22 cellular contexts compared by ENCODE assay signal in genomic region chr7:4727914-4728705, GRCh38. TPM values are rescaled to one million over a fixed set of nuclear protein-coding genes. Genes with fewer than 3 reads are reported as not detected.
A peak's percentile ranks its signal among the peaks of the same experiment; 100 is the strongest.
DNase-seq lines count a peak whose midpoint lies in the region; ATAC-seq and TF ChIP-seq lines count a peak whose summit lies in the region.
"Had no signal": no experiment of that assay in that cellular context is flagged by ENCODE, and none has a peak within 500 bp of the region (broad histone marks: within the 10 kb centered on the region; RNA-seq: fewer than 3 reads in every experiment).

No MANE protein-coding gene starts in this region.

- H3K9me3 ChIP-seq in ascending aorta (no peaks in the 10 kb centered on the region), osteoblast (ENCODE audit: low read depth, low read length) (no peaks in the 10 kb centered on the region), tibial artery (no peaks in the 10 kb centered on the region), PC-3 (ENCODE audit: low read length) (no peaks in the 10 kb centered on the region)
- H3K9me3 ChIP-seq: ovary, SK-N-SH had no signal

- no peak overlapping the region for H3K4me3 Mint-ChIP-seq in activated CD4-positive, alpha-beta memory T cell treated with anti-CD3 and anti-CD28 coated beads for 36 hours

- H3K4me1 Mint-ChIP-seq in activated CD4-positive, alpha-beta memory T cell treated with anti-CD3 and anti-CD28 coated beads for 36 hours (ENCODE audit: low read depth) = peaks cover 36% of the 10 kb centered on the region

- H3K4me1 ChIP-seq in ascending aorta = peaks cover 16 to 30% of the 10 kb centered on the region in 2 donors
- H3K4me1 ChIP-seq in osteoblast (ENCODE audit: insufficient read depth, low read length) = peaks cover 9% of the 10 kb centered on the region
- H3K4me1 ChIP-seq in tibial artery = peaks cover 4 to 81% (median 52%) of the 10 kb centered on the region in 4 donors
- peaks cover 9% of the 10 kb centered on the region; the same call in 1 of the 2 replicates for H3K4me1 ChIP-seq in PC-3 (ENCODE audit: insufficient read depth, low read length)

- ATAC-seq in HG03342 (IDR thresholded peaks at IDR 0.05; ENCODE audit: unreplicated experiment) (no peak), PC-3 (no peak)
- ATAC-seq: K562, sciatic nerve had no signal

- H3K4me3 ChIP-seq in ascending aorta = no peak overlapping the region
- no peak overlapping the region for H3K4me3 ChIP-seq in fibroblast of villous mesenchyme (ENCODE audit: low read depth, low read length)
- no peak overlapping the region for H3K4me3 ChIP-seq in osteoblast (ENCODE audit: insufficient read depth, low read length)
- H3K4me3 ChIP-seq in tibial artery = no peak overlapping the region
- H3K4me3 ChIP-seq in PC-3 (ENCODE audit: low read length) = no peak overlapping the region
- H3K4me3 ChIP-seq: K562, lung, ovary had no signal

- DNase-seq in ascending aorta (ENCODE audit: low spot score in 2 of 2) = no peak
- peak; percentile 14 for DNase-seq in fibroblast of villous mesenchyme (ENCODE audit: low read depth)
- peak; percentile 39 for DNase-seq in osteoblast (ENCODE audit: insufficient read length, low spot score, missing footprints)
- DNase-seq in tibial artery = no peak
- no peak for DNase-seq in activated CD4-positive, alpha-beta memory T cell treated with anti-CD3 and anti-CD28 coated beads for 36 hours
- DNase-seq in PC-3 = no peak
- no peak for DNase-seq in NCI-H345 treated with DMSO at 0.1 percent for 48 hours (lab: John Stamatoyannopoulos, UW; ENCODE audit: unreplicated experiment)
- DNase-seq: activated effector memory CD4-positive, alpha-beta T cell treated with anti-CD3 and anti-CD28 coated beads, Interleukin-2, amount 50 U/mL, for 16 hours; CD4-positive, alpha-beta memory T cell; DMS 273 treated with DMSO at 0.1 percent for 48 hours; foreskin fibroblast; H7; NCI-H1436 treated with DMSO at 0.1 percent for 48 hours; NCI-H524 treated with DMSO at 0.1 percent for 48 hours; ovary; SK-N-SH; stimulated activated CD8-positive, alpha-beta memory T cell treated with anti-CD3 and anti-CD28 coated beads, Interleukin-4, amount 100 ng/mL, for 48 hours had no signal

- no TSS peak for BruUV-seq in PC-3 (replicated peaks; lab: Mats Ljungman, UMichigan)

- intact Hi-C loops in ascending aorta (cut with DNase I) = no loop called here
- intact Hi-C loops in tibial artery (cut with DNase I; ENCODE audit: low total_unique reads) = loop anchor here (2.0 kb wide), 1 partner anchor 17 kb away; no protein-coding TSS in a partner anchor
- intact Hi-C loops in activated CD4-positive, alpha-beta memory T cell treated with anti-CD3 and anti-CD28 coated beads for 36 hours (cut with micrococcal nuclease) = no loop called here
- intact Hi-C loops in PC-3 (cut with micrococcal nuclease) = no loop called here

- no peaks in the 10 kb centered on the region for H3K9me2 ChIP-seq in PC-3 (replicated peaks; ENCODE audit: low read length)
- H3K9me2 ChIP-seq: SK-N-SH had no signal

- H3K4me2 ChIP-seq in osteoblast (ENCODE audit: insufficient read depth, low read length) = no peak overlapping the region
- no peak overlapping the region for H3K4me2 ChIP-seq in PC-3 (ENCODE audit: low read length)
- H3K4me2 ChIP-seq: SK-N-SH had no signal

- H3K27me3 ChIP-seq in ascending aorta (no peaks in the 10 kb centered on the region), osteoblast (ENCODE audit: insufficient read depth, low read length) (no peaks in the 10 kb centered on the region), tibial artery (no peaks in the 10 kb centered on the region), PC-3 (ENCODE audit: low read length) (no peaks in the 10 kb centered on the region)
- H3K27me3 ChIP-seq: ovary had no signal

- CTCF ChIA-PET in activated CD4-positive, alpha-beta memory T cell treated with anti-CD3 and anti-CD28 coated beads for 36 hours (lab: Charles Lee) = interaction anchor here (1.3 kb wide), 1 partner anchor 21 kb away, joined by 3 read pairs; no protein-coding TSS in a partner anchor
- CTCF ChIA-PET in PC-3 (lab: Charles Lee) = no interaction called here

- no peak overlapping the region for H3K27ac Mint-ChIP-seq in activated CD4-positive, alpha-beta memory T cell treated with anti-CD3 and anti-CD28 coated beads for 36 hours

- H4K20me1 ChIP-seq in osteoblast (ENCODE audit: insufficient read depth, low read length) (peaks cover 18% of the 10 kb centered on the region), PC-3 (ENCODE audit: low read length) (no peaks in the 10 kb centered on the region)

- H3K79me2 ChIP-seq in osteoblast (ENCODE audit: insufficient read depth, low read length) (peaks cover 61% of the 10 kb centered on the region), PC-3 (ENCODE audit: low read length) (peaks cover 57% of the 10 kb centered on the region)

- no peaks in the 10 kb centered on the region for H3F3A ChIP-seq in PC-3 (ENCODE audit: low read length, unreplicated experiment)

- no peaks in the 10 kb centered on the region for H3K9me3 Mint-ChIP-seq in activated CD4-positive, alpha-beta memory T cell treated with anti-CD3 and anti-CD28 coated beads for 36 hours
- H3K9me3 Mint-ChIP-seq: CD4-positive, alpha-beta memory T cell had no signal

- POLR2A ChIA-PET in activated CD4-positive, alpha-beta memory T cell treated with anti-CD3 and anti-CD28 coated beads for 36 hours (lab: Charles Lee) = no interaction called here
- POLR2A ChIA-PET in PC-3 (lab: Charles Lee; ENCODE audit: unreplicated experiment) = interaction anchor here (0.6 kb wide), 1 partner anchor 48 kb away, joined by 3 read pairs; no protein-coding TSS in a partner anchor

- no peak overlapping the region for H2AFZ ChIP-seq in osteoblast (ENCODE audit: low read length)
- no peak overlapping the region for H2AFZ ChIP-seq in PC-3 (ENCODE audit: low read length)

- no peak overlapping the region for H3K9ac ChIP-seq in PC-3 (ENCODE audit: low read length)
- H3K9ac ChIP-seq: SK-N-SH had no signal

- no peaks in the 10 kb centered on the region for H3K36me3 ChIP-seq in ascending aorta
- peaks cover 4% of the 10 kb centered on the region for H3K36me3 ChIP-seq in osteoblast (ENCODE audit: insufficient read depth, low read length)
- peaks cover 0 to 15% (median 0%) of the 10 kb centered on the region in 3 donors for H3K36me3 ChIP-seq in tibial artery
- no peaks in the 10 kb centered on the region for H3K36me3 ChIP-seq in PC-3 (ENCODE audit: low read depth, low read length)
- H3K36me3 ChIP-seq: ovary had no signal

- peaks cover 7% of the 10 kb centered on the region for H3K36me3 Mint-ChIP-seq in activated CD4-positive, alpha-beta memory T cell treated with anti-CD3 and anti-CD28 coated beads for 36 hours

- H3K27me3 Mint-ChIP-seq in activated CD4-positive, alpha-beta memory T cell treated with anti-CD3 and anti-CD28 coated beads for 36 hours = no peaks in the 10 kb centered on the region
- H3K27me3 Mint-ChIP-seq: CD4-positive, alpha-beta memory T cell had no signal

- no peak for TF ChIP-seq CTCF in ascending aorta (IDR thresholded peaks at IDR 0.05)
- no peak for TF ChIP-seq CTCF in fibroblast of villous mesenchyme (IDR thresholded peaks at IDR 0.05; ENCODE audit: insufficient read depth, low read depth, low read length)
- no peak for TF ChIP-seq CTCF in osteoblast (IDR thresholded peaks at IDR 0.05; ENCODE audit: extremely low read depth, low read depth, low read length)
- TF ChIP-seq CTCF in tibial artery (IDR thresholded peaks at IDR 0.05) = no peak
- no peak for TF ChIP-seq CTCF in PC-3 (conservative IDR thresholded peaks at IDR 0.05; ENCODE audit: low read depth, low read length)

- H3K27ac ChIP-seq in ascending aorta (peak overlapping the region; percentile 95 to 98), osteoblast (ENCODE audit: low read depth, low read length) (no peak overlapping the region), tibial artery (peak overlapping the region; percentile 91), PC-3 (ENCODE audit: low read length) (no peak overlapping the region)
- H3K27ac ChIP-seq: ovary, VCaP had no signal

RNA-seq across cellular contexts. Expression of gene FOXK1, which starts 46.0 kb away (rescaled TPM):
- total RNA-seq in ascending aorta (31.7 TPM), fibroblast of villous mesenchyme (30.6 and 32.8 TPM in 2 replicates), osteoblast (26.2 and 31.8 TPM in 2 replicates), PC-3 (2014; rRNA removed) (13.2 and 22.8 TPM in 2 replicates)
- total RNA-seq in activated CD4-positive, alpha-beta memory T cell treated with anti-CD3 and anti-CD28 coated beads for 36 hours = 10 to 100 TPM; 25.9 to 26.6 TPM

RNA-seq across cellular contexts. Expression of gene AP5Z1, which starts 47.3 kb away (rescaled TPM):
- 115 TPM for total RNA-seq in ascending aorta
- total RNA-seq in fibroblast of villous mesenchyme = 40.2 and 59.6 TPM in 2 replicates
- total RNA-seq in osteoblast = 63.9 and 73.1 TPM in 2 replicates
- 10 to 100 TPM; 21.6 to 24.1 TPM for total RNA-seq in activated CD4-positive, alpha-beta memory T cell treated with anti-CD3 and anti-CD28 coated beads for 36 hours
- total RNA-seq in PC-3 (2014; rRNA removed) = 36.6 and 59.3 TPM in 2 replicates

Comparison
In these comparisons a context has a peak if more than half of its experiments do, and no peak if none do; other contexts are left out.
1. DNase-seq: peak in fibroblast of villous mesenchyme (single experiment) and osteoblast (single experiment); none in ascending aorta (0 of 2), tibial artery (0 of 2), activated CD4-positive, alpha-beta memory T cell treated with anti-CD3 and anti-CD28 coated beads for 36 hours (single experiment), PC-3 (single experiment) and NCI-H345 treated with DMSO at 0.1 percent for 48 hours (single experiment).
2. H3K27ac ChIP-seq: peak in ascending aorta (2 of 2) and tibial artery (2 of 2); none in osteoblast (single experiment) and PC-3 (single experiment).